9 cellular contexts compared by ENCODE assay signal in the genomic region with DNA sequence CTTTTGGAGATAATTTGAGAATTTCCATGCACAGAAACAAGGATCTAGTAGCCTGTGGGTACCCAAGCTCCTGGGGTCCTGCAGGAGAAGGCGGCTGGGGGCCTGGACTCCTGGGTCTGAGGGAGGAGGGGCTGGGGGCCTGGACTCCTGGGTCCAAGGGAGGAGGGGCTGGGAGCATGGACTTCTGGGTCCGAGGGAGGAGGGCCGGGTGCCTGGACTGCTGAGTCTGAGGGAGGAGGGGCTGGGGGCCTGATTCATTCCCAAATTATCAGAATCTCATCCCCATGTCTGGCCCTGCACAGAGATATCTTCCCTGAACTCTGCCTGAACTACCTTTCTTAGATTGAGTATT. TPM values are rescaled to one million over a fixed set of nuclear protein-coding genes. Genes with fewer than 3 reads are reported as not detected.
A peak's percentile ranks its signal among the peaks of the same experiment; 100 is the strongest.
DNase-seq lines count a peak whose midpoint lies in the region; ATAC-seq and TF ChIP-seq lines count a peak whose summit lies in the region.
"Had no signal": no experiment of that assay in that cellular context is flagged by ENCODE, and none has a peak within 500 bp of the region (broad histone marks: within the 10 kb centered on the region; RNA-seq: fewer than 3 reads in every experiment).

No MANE protein-coding gene starts in this region.

- CTCF ChIA-PET in MCF 10A (lab: Yijun Ruan, JAX) (interaction anchor here (1.3 kb wide), 1 partner anchor 381 kb away, joined by 5 read pairs; no protein-coding TSS in a partner anchor), mammary epithelial cell (lab: Charles Lee; ENCODE audit: low non-redundant PET) (no interaction called here)
- CTCF ChIA-PET in naive thymus-derived CD4-positive, alpha-beta T cell (lab: Charles Lee), result interaction anchor here (1.0 kb wide), 1 partner anchor 14 kb away, joined by 3 read pairs; no protein-coding TSS in a partner anchor

- peaks cover 26% of the 10 kb centered on the region for H3K79me2 ChIP-seq in mammary epithelial cell (ENCODE audit: insufficient read depth, low read length)

- 60% methylated on average over 1 of the region's 3 CpGs for WGBS in mammary epithelial cell (ENCODE audit: low coverage, missing lambda C conversion rate)

- H3K27ac Mint-ChIP-seq in MCF 10A (ENCODE audit: low read depth, unreplicated experiment), result no peak overlapping the region
- peak overlapping the region in 8 of 9 donors; percentile 11 to 88 (median 63) for H3K27ac Mint-ChIP-seq in naive thymus-derived CD4-positive, alpha-beta T cell

- dilution Hi-C loops in mammary epithelial cell (cut with HindIII; ENCODE audit: low sequenced_read_pairs), result no loop called here

- H3K27me3 ChIP-seq in mammary epithelial cell (ENCODE audit: insufficient read depth, low read length) (no peaks in the 10 kb centered on the region), tibial artery (no peaks in the 10 kb centered on the region), WERI-Rb-1 (ENCODE audit: insufficient read depth, low read depth, severe bottlenecking) (peaks cover 5% of the 10 kb centered on the region)
- peaks cover 0 to 9% of the 10 kb centered on the region in 2 donors for H3K27me3 ChIP-seq in naive thymus-derived CD4-positive, alpha-beta T cell (ENCODE audit: control insufficient read depth in 2 of 2, insufficient read depth in 2 of 2, low read length in 2 of 2)

- peaks cover 20% of the 10 kb centered on the region for H3K27me3 Mint-ChIP-seq in MCF 10A (ENCODE audit: insufficient read depth, unreplicated experiment)
- peaks cover 25 to 41% (median 28%) of the 10 kb centered on the region in 5 donors for H3K27me3 Mint-ChIP-seq in naive thymus-derived CD4-positive, alpha-beta T cell

- H4K20me1 ChIP-seq in mammary epithelial cell (ENCODE audit: insufficient read depth, low read length), result no peaks in the 10 kb centered on the region

- H3K36me3 ChIP-seq in mammary epithelial cell (ENCODE audit: insufficient read depth, low read length), result no peaks in the 10 kb centered on the region
- peaks cover 0 to 11% (median 0%) of the 10 kb centered on the region in 3 experiments for H3K36me3 ChIP-seq in naive thymus-derived CD4-positive, alpha-beta T cell (ENCODE audit: control insufficient read depth in 2 of 3, insufficient read depth in 3 of 3, low read length in 3 of 3)
- peaks cover 0 to 8% (median 8%) of the 10 kb centered on the region in 3 donors for H3K36me3 ChIP-seq in tibial artery
- peaks cover 8% of the 10 kb centered on the region for H3K36me3 ChIP-seq in WERI-Rb-1

- H3K9me3 Mint-ChIP-seq in MCF 10A (ENCODE audit: unreplicated experiment), result no peaks in the 10 kb centered on the region
- H3K9me3 Mint-ChIP-seq in naive thymus-derived CD4-positive, alpha-beta T cell, result peaks cover 0 to 5% (median 0%) of the 10 kb centered on the region in 11 donors

- H3K4me2 ChIP-seq in mammary epithelial cell (ENCODE audit: insufficient read depth, low read depth, low read length), result no peak overlapping the region

- peaks cover 16% of the 10 kb centered on the region for H3K36me3 Mint-ChIP-seq in MCF 10A (ENCODE audit: insufficient read depth, unreplicated experiment)
- peaks cover 0 to 12% (median 6%) of the 10 kb centered on the region in 5 donors for H3K36me3 Mint-ChIP-seq in naive thymus-derived CD4-positive, alpha-beta T cell

- H3K9ac ChIP-seq in mammary epithelial cell (ENCODE audit: insufficient read depth, low read length), result no peak overlapping the region

- no peak for ATAC-seq in naive thymus-derived CD4-positive, alpha-beta T cell

- peak overlapping the region; percentile 83 for H3K4me3 Mint-ChIP-seq in MCF 10A (ENCODE audit: unreplicated experiment)
- H3K4me3 Mint-ChIP-seq in naive thymus-derived CD4-positive, alpha-beta T cell, result peak overlapping the region; percentile 55 to 94 (median 82)

- peak overlapping the region in 1 of 3 experiments; percentile 12 for H3K4me3 ChIP-seq in mammary epithelial cell (replicated peaks in 1 of 3; ENCODE audit: insufficient read depth in 1 of 3, low read depth in 2 of 3, low read length in 3 of 3)
- peak overlapping the region; percentile 74 for H3K4me3 ChIP-seq in astrocyte of the cerebellum (ENCODE audit: low read depth, low read length)
- H3K4me3 ChIP-seq in naive thymus-derived CD4-positive, alpha-beta T cell (ENCODE audit: low read length), result peak overlapping the region; percentile 14
- H3K4me3 ChIP-seq in tibial artery, result peak overlapping the region; percentile 83 to 85
- no peak overlapping the region for H3K4me3 ChIP-seq in WERI-Rb-1 (ENCODE audit: low read depth, low read length)

- no peak for DNase-seq in MCF 10A (ENCODE audit: unreplicated experiment)
- DNase-seq in mammary epithelial cell, result no peak
- no peak for DNase-seq in astrocyte of the cerebellum (ENCODE audit: low read depth)
- DNase-seq in naive thymus-derived CD4-positive, alpha-beta T cell, result no peak
- DNase-seq in tibial artery, result no peak
- no peak for DNase-seq in WERI-Rb-1
- no peak for DNase-seq in epidermal melanocyte (ENCODE audit: insufficient read length, low spot score)
- no peak for DNase-seq in activated CD4-positive, alpha-beta T cell treated with anti-CD3 and anti-CD28 coated beads, Interleukin-2, amount 50 U/mL, for 4 hours
- DNase-seq: cortex of kidney had no signal

- TF ChIP-seq CTCF in MCF 10A (IDR thresholded peaks at IDR 0.05; ENCODE audit: unreplicated experiment) (no peak), mammary epithelial cell (conservative IDR thresholded peaks at IDR 0.05 in 1 of 2, IDR thresholded peaks at IDR 0.05 in 1 of 2; ENCODE audit: extremely low read depth in 1 of 2, insufficient read depth in 1 of 2, low read depth in 1 of 2, low read length in 2 of 2) (no peak), astrocyte of the cerebellum (IDR thresholded peaks at IDR 0.05; ENCODE audit: low read depth, low read length, missing control alignments) (no peak), tibial artery (IDR thresholded peaks at IDR 0.05) (no peak), WERI-Rb-1 (IDR thresholded peaks at IDR 0.05; ENCODE audit: low read depth, low read length) (no peak)

- H3K4me1 Mint-ChIP-seq in MCF 10A (ENCODE audit: insufficient read depth, unreplicated experiment), result no peaks in the 10 kb centered on the region
- H3K4me1 Mint-ChIP-seq in naive thymus-derived CD4-positive, alpha-beta T cell, result peaks cover 0 to 33% (median 18%) of the 10 kb centered on the region in 7 donors

- H2AFZ ChIP-seq in mammary epithelial cell (ENCODE audit: low read depth, low read length), result no peak overlapping the region

- H3K4me1 ChIP-seq in mammary epithelial cell (ENCODE audit: insufficient read depth, low read length) (peaks cover 2% of the 10 kb centered on the region), tibial artery (peaks cover 0 to 9% (median 6%) of the 10 kb centered on the region in 4 donors)
- H3K4me1 ChIP-seq in naive thymus-derived CD4-positive, alpha-beta T cell (ENCODE audit: control insufficient read depth in 2 of 2, insufficient read depth in 2 of 2, low read length in 2 of 2), result peaks cover 7 to 10% of the 10 kb centered on the region in 2 donors

- POLR2A ChIA-PET in MCF 10A (lab: Yijun Ruan, JAX), result interaction anchor here (0.6 to 2.0 kb wide), 7 partner anchors 7 to 536 kb away, joined by 3 to 11 read pairs (median 4); a partner anchor contains a TSS
- POLR2A ChIA-PET in naive thymus-derived CD4-positive, alpha-beta T cell (lab: Charles Lee), result interaction anchor here (0.7 to 0.8 kb wide), 2 partner anchors 17 to 268 kb away, joined by 4 to 12 read pairs; no protein-coding TSS in a partner anchor

- H3K27ac ChIP-seq in mammary epithelial cell (ENCODE audit: insufficient read depth, low read depth, low read length), result no peak overlapping the region
- H3K27ac ChIP-seq in naive thymus-derived CD4-positive, alpha-beta T cell (ENCODE audit: low read depth, low read length), result no peak overlapping the region
- H3K27ac ChIP-seq in tibial artery, result peak overlapping the region; percentile 39 to 72
- no peak overlapping the region for H3K27ac ChIP-seq in WERI-Rb-1

- BruUV-seq in MCF 10A (replicated peaks; lab: Mats Ljungman, UMichigan) (no TSS peak), mammary epithelial cell (replicated peaks; lab: Mats Ljungman, UMichigan) (no TSS peak)

- H3K9me3 ChIP-seq in mammary epithelial cell (replicated peaks; ENCODE audit: insufficient read depth, low read length) (no peaks in the 10 kb centered on the region), tibial artery (no peaks in the 10 kb centered on the region), WERI-Rb-1 (ENCODE audit: severe bottlenecking) (no peaks in the 10 kb centered on the region)
- no peaks in the 10 kb centered on the region for H3K9me3 ChIP-seq in naive thymus-derived CD4-positive, alpha-beta T cell (ENCODE audit: control insufficient read depth in 2 of 3, low read length in 3 of 3)

- in situ Hi-C loops in mammary epithelial cell (cut with MboI; ENCODE audit: low sequenced_read_pairs in 2 of 2), result loop anchor here in 1 of 2 donors (25.0 kb wide), 1 partner anchor 601 kb away; a partner anchor contains a TSS
- in situ Hi-C loops in astrocyte of the cerebellum (cut with HindIII; ENCODE audit: low sequenced_read_pairs), result no loop called here

- intact Hi-C loops in MCF 10A (cut with micrococcal nuclease), result no loop called here
- intact Hi-C loops in mammary epithelial cell (cut with micrococcal nuclease), result loop anchor here (5.0 kb wide), 1 partner anchor 56 kb away; no protein-coding TSS in a partner anchor
- intact Hi-C loops in naive thymus-derived CD4-positive, alpha-beta T cell (cut with micrococcal nuclease), result loop anchor here (1.0 to 5.0 kb wide), 10 partner anchors 18 to 398 kb away; a partner anchor contains a TSS
- intact Hi-C loops in tibial artery (cut with DNase I; ENCODE audit: low total_unique reads), result no loop called here

RNA-seq across cellular contexts. Expression of a gene that starts 0.5 kb away (rescaled TPM):
- total RNA-seq in MCF 10A (2022) (20.2 and 25.8 TPM in 2 replicates), mammary epithelial cell (10 to 100 TPM; 18.0 to 19.8 TPM)
- 17.0 TPM for polyA plus RNA-seq in mammary epithelial cell
- polyA minus RNA-seq in mammary epithelial cell, result 20.5 TPM
- 10 to 100 TPM; 14.5 to 24.8 (median 19.0) TPM for total RNA-seq in naive thymus-derived CD4-positive, alpha-beta T cell
- polyA plus RNA-seq in naive thymus-derived CD4-positive, alpha-beta T cell, result 10 to 100 TPM in 1 of 2 donors, 1 to 10 TPM in 1; 9.4 to 24.8 TPM

RNA-seq across cellular contexts. Expression of a gene that starts 12.2 kb away (rescaled TPM):
- 9.9 and 17.9 TPM in 2 replicates for total RNA-seq in MCF 10A (2022)
- total RNA-seq in mammary epithelial cell, result 10 to 100 TPM; 63.7 to 68.3 TPM
- polyA plus RNA-seq in mammary epithelial cell, result 29.8 TPM
- polyA minus RNA-seq in mammary epithelial cell, result 23.0 TPM
- 1 to 10 TPM in 4 of 5 experiments, under 1 TPM in 1; 0.76 to 6.8 (median 2.0) TPM for total RNA-seq in naive thymus-derived CD4-positive, alpha-beta T cell
- polyA plus RNA-seq in naive thymus-derived CD4-positive, alpha-beta T cell, result under 1 TPM in 1 of 2 donors, not detected in 1; 0.09 TPM

RNA-seq across cellular contexts. Expression of a gene that starts 25.4 kb away (rescaled TPM):
- total RNA-seq in MCF 10A (2022) (0.27 TPM in 1 of 2 replicates, not detected in the other), mammary epithelial cell (under 1 TPM in 1 of 2 donors, not detected in 1; 0.17 TPM)
- 0.03 TPM for polyA plus RNA-seq in mammary epithelial cell
- polyA minus RNA-seq in mammary epithelial cell, result not detected
- 1 to 10 TPM in 1 of 5 experiments, under 1 TPM in 4; 0.27 to 1.2 (median 0.51) TPM for total RNA-seq in naive thymus-derived CD4-positive, alpha-beta T cell
- polyA plus RNA-seq in naive thymus-derived CD4-positive, alpha-beta T cell, result under 1 TPM; 0.14 to 0.33 TPM

RNA-seq across cellular contexts. Expression of a gene that starts 54.0 kb away (rescaled TPM):
- 76.4 and 88.6 TPM in 2 replicates for total RNA-seq in MCF 10A (2022)
- 10 to 100 TPM; 29.8 to 74.8 TPM for total RNA-seq in mammary epithelial cell
- 27.5 TPM for polyA plus RNA-seq in mammary epithelial cell
- 6.7 TPM for polyA minus RNA-seq in mammary epithelial cell
- total RNA-seq in naive thymus-derived CD4-positive, alpha-beta T cell, result 100 to 1,000 TPM; 107 to 180 (median 144) TPM
- 1 to 10 TPM; 3.8 to 6.6 TPM for polyA plus RNA-seq in naive thymus-derived CD4-positive, alpha-beta T cell

Comparison
In these comparisons a context has a peak if more than half of its experiments do, and no peak if none do; other contexts are left out.
1. intact Hi-C loops: an anchor here in mammary epithelial cell (5.0 kb wide) and naive thymus-derived CD4-positive, alpha-beta T cell (1.0 to 5.0 kb wide); none called in MCF 10A and tibial artery.
2. H3K27ac ChIP-seq: peak in tibial artery (2 of 2); none in mammary epithelial cell (single experiment), naive thymus-derived CD4-positive, alpha-beta T cell (single experiment) and WERI-Rb-1 (single experiment).